Comparison of ENCODE assay signal across 27 cellular contexts in the genomic region with DNA sequence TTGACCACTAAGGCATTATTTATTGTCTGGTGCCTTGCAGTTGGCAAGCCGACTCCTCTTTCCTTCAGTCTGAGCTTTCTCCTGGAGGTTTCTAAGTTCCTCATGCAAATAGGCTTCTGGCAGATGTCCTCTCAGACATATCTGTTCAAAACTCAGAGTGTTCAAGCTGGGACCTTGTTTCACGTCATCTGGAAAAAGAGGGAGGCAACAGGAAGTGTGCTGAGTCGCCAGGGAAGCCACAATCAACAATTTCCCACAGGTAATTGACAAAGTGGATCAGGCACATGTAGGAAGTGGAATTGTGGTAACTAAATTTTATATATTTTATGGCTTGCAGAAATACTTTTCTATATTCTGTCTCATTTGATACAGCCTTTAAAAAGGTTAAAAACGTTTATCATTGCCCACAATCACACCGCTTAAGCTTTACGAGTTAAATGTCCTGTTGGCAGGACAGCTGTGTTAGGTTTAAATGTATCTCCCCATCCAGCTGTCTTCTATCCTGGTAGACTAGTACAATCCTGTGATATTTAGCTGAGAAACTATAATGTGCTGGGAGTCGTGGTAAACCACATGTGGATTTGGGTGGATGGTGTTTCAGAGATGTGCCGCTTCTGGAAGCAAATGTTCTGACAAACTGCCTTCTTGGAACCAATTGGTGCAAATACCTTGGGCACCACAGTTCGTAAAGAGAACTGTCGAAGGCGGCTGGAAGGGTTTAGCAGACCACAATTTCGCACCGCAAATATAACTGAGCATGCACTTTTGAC. TPM values are rescaled to one million over a fixed set of nuclear protein-coding genes. Genes with fewer than 3 reads are reported as not detected.
A peak's percentile ranks its signal among the peaks of the same experiment; 100 is the strongest.
DNase-seq lines count a peak whose midpoint lies in the region; ATAC-seq lines count a peak whose summit lies in the region.
"Had no signal": no experiment of that assay in that cellular context is flagged by ENCODE, and none has a peak within 500 bp of the region (broad histone marks: within the 10 kb centered on the region; RNA-seq: fewer than 3 reads in every experiment).

No MANE protein-coding gene starts in this region.

- no peak overlapping the region for H3K4me3 ChIP-seq in BLaER1 treated with 17β-estradiol and CSF1 and Interleukin-3, amounts not matched to agents 10 nM and 100 nM
- H3K4me3 ChIP-seq: GM23248, right atrium auricular region had no signal

- no peak overlapping the region for H3K9ac ChIP-seq in BLaER1 treated with 17β-estradiol and CSF1 and Interleukin-3, amounts not matched to agents 10 nM and 100 nM
- H3K9ac ChIP-seq: GM23248, parathyroid adenoma had no signal

- peaks cover 0 to 81% (median 55%) of the 10 kb centered on the region in 11 experiments; a peak in 18 of 22 replicates for H3K36me3 ChIP-seq in BLaER1 treated with 17β-estradiol and CSF1 and Interleukin-3, amounts not matched to agents 10 nM and 100 nM
- H3K36me3 ChIP-seq: right atrium auricular region had no signal

- ATAC-seq in GM21619 (IDR thresholded peaks at IDR 0.05; ENCODE audit: unreplicated experiment): no peak
- ATAC-seq: activated T-cell treated with anti-CD3 and anti-CD28 coated beads, Interleukin-2, amount 50 U/mL, for 72 hours; left ventricle myocardium superior had no signal

- H3K4me1 ChIP-seq in BLaER1 treated with 17β-estradiol and CSF1 and Interleukin-3, amounts not matched to agents 10 nM and 100 nM: peaks cover 0 to 29% (median 8%) of the 10 kb centered on the region in 10 experiments; a peak in 13 of 20 replicates
- H3K4me1 ChIP-seq: right atrium auricular region had no signal

- in situ Hi-C loops in KBM-7 (cut with MboI; ENCODE audit: low pct_unique_long_range_greater_than_20kb, low sequenced_read_pairs): no loop called here

- H3K27ac ChIP-seq in BLaER1 treated with 17β-estradiol and CSF1 and Interleukin-3, amounts not matched to agents 10 nM and 100 nM: no peak overlapping the region
- H3K27ac ChIP-seq: GM23248, parathyroid adenoma, right atrium auricular region had no signal

- DNase-seq in KBM-7: peak; percentile 74
- peak; percentile 26 for DNase-seq in SK-N-DZ (ENCODE audit: low spot score)
- DNase-seq in myocyte (ENCODE audit: low read depth): peak; percentile 68
- DNase-seq in iPS-NIHi7 (ENCODE audit: extremely low spot score): no peak
- DNase-seq in T-helper 9 cell: no peak
- no peak for DNase-seq in T-helper 1 cell
- DNase-seq: ACHN; activated CD4-positive, alpha-beta T cell treated with anti-CD3 and anti-CD28 coated beads, Interleukin-2, amount 10 ng/mL, durations not matched to agents 7 days and 5 days; activated naive CD4-positive, alpha-beta T cell; activated T-cell treated with anti-CD3 and anti-CD28 coated beads, Interleukin-2, amount 50 U/mL, for 72 hours; COR-L47; DMS79; glutamatergic neuron; GM23248; islet precursor cell; Karpas-422; left ventricle myocardium superior; NCI-H1092; NCI-H187; NCI-H226; NCI-H774; stimulated activated CD4-positive, alpha-beta T cell treated with anti-CD3 and anti-CD28 coated beads, Interleukin-4, amount 100 ng/mL, for 1 hour; trophoblast cell had no signal

- peaks cover 0 to 17% (median 0%) of the 10 kb centered on the region in 11 experiments; a peak in 5 of 22 replicates for H4K20me1 ChIP-seq in BLaER1 treated with 17β-estradiol and CSF1 and Interleukin-3, amounts not matched to agents 10 nM and 100 nM

- H3K4me2 ChIP-seq in BLaER1 treated with 17β-estradiol and CSF1 and Interleukin-3, amounts not matched to agents 10 nM and 100 nM: peak overlapping the region in 6 of 11 experiments; percentile 1 to 38 (median 12); a peak in 5 of 22 replicates

- H3K9me3 ChIP-seq in BLaER1 treated with 17β-estradiol and CSF1 and Interleukin-3, amounts not matched to agents 10 nM and 100 nM (replicated peaks in 1 of 11): no peaks in the 10 kb centered on the region
- H3K9me3 ChIP-seq: right atrium auricular region had no signal

- H3K27me3 ChIP-seq in BLaER1 treated with 17β-estradiol and CSF1 and Interleukin-3, amounts not matched to agents 10 nM and 100 nM: no peaks in the 10 kb centered on the region
- H3K27me3 ChIP-seq: right atrium auricular region had no signal

RNA-seq across cellular contexts. Expression of a gene that starts 14.8 kb away (rescaled TPM):
- 1.5 and 5.0 TPM in 2 replicates for polyA plus RNA-seq in SK-N-DZ (2014; cell fraction: cytosol; rRNA removed)
- polyA plus RNA-seq in SK-N-DZ (2014; cell fraction: nucleus; rRNA removed): 0.82 and 6.6 TPM in 2 replicates
- 1.3 and 2.3 TPM in 2 replicates for total RNA-seq in myocyte
- polyA plus RNA-seq in myocyte (2012): 4.7 TPM
- total RNA-seq: left ventricle myocardium superior had no signal

RNA-seq across cellular contexts. Expression of a gene that starts 41.0 kb away (rescaled TPM):
- 41.5 and 44.0 TPM in 2 replicates for polyA plus RNA-seq in SK-N-DZ (2014; cell fraction: cytosol; rRNA removed)
- polyA plus RNA-seq in SK-N-DZ (2014; cell fraction: nucleus; rRNA removed): 26.3 and 30.4 TPM in 2 replicates
- total RNA-seq in myocyte: 2.2 and 4.5 TPM in 2 replicates
- 2.8 TPM for polyA plus RNA-seq in myocyte (2012)

Comparison
In these comparisons a context has a peak if more than half of its experiments do, and no peak if none do; other contexts are left out.
1. DNase-seq: peak in KBM-7 (single experiment), SK-N-DZ (single experiment) and myocyte (single experiment); none in iPS-NIHi7 (single experiment), T-helper 9 cell (single experiment) and T-helper 1 cell (0 of 5).